ENCODE assay signal across 10 cellular contexts in genomic region chr1:62906428-62906886, GRCh38.
A peak's percentile ranks its signal among the peaks of the same experiment; 100 is the strongest.
DNase-seq lines count a peak whose midpoint lies in the region; ATAC-seq, FAIRE-seq and TF ChIP-seq lines count a peak whose summit lies in the region.
"Had no signal": no experiment of that assay in that cellular context is flagged by ENCODE, and none has a peak within 500 bp of the region (broad histone marks: within the 10 kb centered on the region; RNA-seq: fewer than 3 reads in every experiment).

No MANE protein-coding gene starts in this region.

- H3K36me3 Mint-ChIP-seq in CD14-positive monocyte: no peaks in the 10 kb centered on the region
- no peaks in the 10 kb centered on the region for H3K36me3 Mint-ChIP-seq in WTC11
- H3K36me3 Mint-ChIP-seq in activated CD4-positive, alpha-beta memory T cell treated with anti-CD3 and anti-CD28 coated beads for 36 hours: no peaks in the 10 kb centered on the region
- no peaks in the 10 kb centered on the region for H3K36me3 Mint-ChIP-seq in naive thymus-derived CD4-positive, alpha-beta T cell

- H3K4me1 Mint-ChIP-seq in CD14-positive monocyte (no peaks in the 10 kb centered on the region), WTC11 (peaks cover 17% of the 10 kb centered on the region)
- H3K4me1 Mint-ChIP-seq in activated CD4-positive, alpha-beta memory T cell treated with anti-CD3 and anti-CD28 coated beads for 36 hours (ENCODE audit: low read depth): peaks cover 10% of the 10 kb centered on the region
- H3K4me1 Mint-ChIP-seq in naive thymus-derived CD4-positive, alpha-beta T cell: peaks cover 0 to 12% (median 10%) of the 10 kb centered on the region in 7 donors

- no peak for FAIRE-seq in keratinocyte (lab: Jason Lieb, UNC)

- H3K9ac ChIP-seq in keratinocyte (ENCODE audit: control insufficient read depth, extremely low read depth, insufficient read depth, low read length): no peak overlapping the region

- DNase-seq in CD14-positive monocyte (ENCODE audit: low spot score) (no peak), GM20000 (ENCODE audit: low spot score) (peak; percentile 8), WTC11 (ENCODE audit: low spot score) (peak; percentile 29), keratinocyte (ENCODE audit: low read depth, low spot score) (no peak)
- no peak for DNase-seq in activated CD4-positive, alpha-beta memory T cell treated with anti-CD3 and anti-CD28 coated beads for 36 hours
- DNase-seq in naive thymus-derived CD4-positive, alpha-beta T cell: no peak
- DNase-seq in stimulated activated CD4-positive, alpha-beta T cell treated with anti-CD3 and anti-CD28 coated beads, Interleukin-4, amount 100 ng/mL, for 4 hours: no peak
- DNase-seq: activated T-cell treated with anti-CD3 and anti-CD28 coated beads, Interleukin-2, amount 50 U/mL, for 48 hours; heart right ventricle had no signal

- H3K9me3 Mint-ChIP-seq in CD14-positive monocyte (no peaks in the 10 kb centered on the region), WTC11 (peaks cover 4% of the 10 kb centered on the region)
- no peaks in the 10 kb centered on the region for H3K9me3 Mint-ChIP-seq in activated CD4-positive, alpha-beta memory T cell treated with anti-CD3 and anti-CD28 coated beads for 36 hours
- H3K9me3 Mint-ChIP-seq in naive thymus-derived CD4-positive, alpha-beta T cell: peaks cover 0 to 6% (median 0%) of the 10 kb centered on the region in 11 donors

- H3K4me2 ChIP-seq in keratinocyte (ENCODE audit: control insufficient read depth, extremely low read depth, insufficient read depth, low read depth, low read length): no peak overlapping the region

- peak; percentile 94 for ATAC-seq in WTC11
- no peak for ATAC-seq in naive thymus-derived CD4-positive, alpha-beta T cell
- no peak for ATAC-seq in GM21825 (IDR thresholded peaks at IDR 0.05; ENCODE audit: unreplicated experiment)
- ATAC-seq: heart right ventricle had no signal

- H3K9me3 ChIP-seq in keratinocyte (ENCODE audit: control insufficient read depth, low read depth, low read length): no peaks in the 10 kb centered on the region
- H3K9me3 ChIP-seq in naive thymus-derived CD4-positive, alpha-beta T cell (ENCODE audit: control insufficient read depth in 2 of 3, low read length in 3 of 3): no peaks in the 10 kb centered on the region
- H3K9me3 ChIP-seq: heart right ventricle had no signal

- TF ChIP-seq CTCF in CD14-positive monocyte (IDR thresholded peaks at IDR 0.05) (peak; percentile 47), GM20000 (IDR thresholded peaks at IDR 0.05; ENCODE audit: extremely low read depth, missing control alignments) (no peak), WTC11 (IDR thresholded peaks at IDR 0.05) (peak; percentile 51; the same call in 1 of the 2 replicates), keratinocyte (optimal IDR thresholded peaks at IDR 0.05 in 1 of 3, IDR thresholded peaks at IDR 0.05 in 1 of 3, conservative IDR thresholded peaks at IDR 0.05 in 1 of 3; ENCODE audit: extremely low read depth in 1 of 3, insufficient read depth in 2 of 3, low read length in 3 of 3) (peak in 2 of 3 experiments; percentile 21 to 38)

- dilution Hi-C loops in keratinocyte (cut with MboI; ENCODE audit: extremely low pct_ligation_motif_present, low sequenced_read_pairs): no loop called here

- H3K9me1 ChIP-seq in keratinocyte (ENCODE audit: control insufficient read depth, extremely low read depth, insufficient read depth, low read length): no peaks in the 10 kb centered on the region

- CTCF ChIA-PET in WTC11 (lab: Charles Lee): interaction anchor here (0.5 to 2.9 kb wide), 58 partner anchors 10 to 734 kb away, joined by 3 to 50 read pairs (median 4); no protein-coding TSS in a partner anchor
- CTCF ChIA-PET in activated CD4-positive, alpha-beta memory T cell treated with anti-CD3 and anti-CD28 coated beads for 36 hours (lab: Charles Lee): interaction anchor here (0.8 to 1.9 kb wide), 2 partner anchors 65 to 67 kb away, joined by 3 to 8 read pairs; no protein-coding TSS in a partner anchor
- CTCF ChIA-PET in naive thymus-derived CD4-positive, alpha-beta T cell (lab: Charles Lee): interaction anchor here (0.7 kb wide), 1 partner anchor 12 kb away, joined by 3 read pairs; no protein-coding TSS in a partner anchor

- H4K20me1 ChIP-seq in keratinocyte (ENCODE audit: control insufficient read depth, extremely low read depth, insufficient read depth, low read length): no peaks in the 10 kb centered on the region

- H3K27me3 ChIP-seq in keratinocyte (ENCODE audit: control insufficient read depth, extremely low read depth, insufficient read depth, low read length): peaks cover under 1% of the 10 kb centered on the region
- H3K27me3 ChIP-seq in naive thymus-derived CD4-positive, alpha-beta T cell (ENCODE audit: control insufficient read depth in 2 of 2, insufficient read depth in 2 of 2, low read length in 2 of 2): no peaks in the 10 kb centered on the region

- no peaks in the 10 kb centered on the region for H3K4me1 ChIP-seq in keratinocyte (ENCODE audit: control insufficient read depth, extremely low read depth, insufficient read depth, low read length)
- H3K4me1 ChIP-seq in naive thymus-derived CD4-positive, alpha-beta T cell (ENCODE audit: control insufficient read depth in 2 of 2, insufficient read depth in 2 of 2, low read length in 2 of 2): no peaks in the 10 kb centered on the region
- H3K4me1 ChIP-seq: heart right ventricle had no signal

- H3K27ac ChIP-seq in keratinocyte (ENCODE audit: control insufficient read depth, insufficient read depth, low read length): no peak overlapping the region
- H3K27ac ChIP-seq in naive thymus-derived CD4-positive, alpha-beta T cell (ENCODE audit: low read depth, low read length): no peak overlapping the region
- H3K27ac ChIP-seq: heart right ventricle had no signal

- H3K27me3 Mint-ChIP-seq in CD14-positive monocyte (ENCODE audit: low read depth in 3 of 3): peaks cover 3 to 6% (median 3%) of the 10 kb centered on the region in 3 donors
- H3K27me3 Mint-ChIP-seq in WTC11 (ENCODE audit: low read depth): no peaks in the 10 kb centered on the region
- H3K27me3 Mint-ChIP-seq in activated CD4-positive, alpha-beta memory T cell treated with anti-CD3 and anti-CD28 coated beads for 36 hours: peaks cover 1% of the 10 kb centered on the region
- H3K27me3 Mint-ChIP-seq in naive thymus-derived CD4-positive, alpha-beta T cell: peaks cover 0 to 6% (median 0%) of the 10 kb centered on the region in 5 donors

- intact Hi-C loops in CD14-positive monocyte (cut with micrococcal nuclease): no loop called here
- intact Hi-C loops in activated CD4-positive, alpha-beta memory T cell treated with anti-CD3 and anti-CD28 coated beads for 36 hours (cut with micrococcal nuclease): no loop called here
- intact Hi-C loops in naive thymus-derived CD4-positive, alpha-beta T cell (cut with micrococcal nuclease): loop anchor here in 1 of 2 donors (2.0 kb wide), 1 partner anchor 66 kb away; no protein-coding TSS in a partner anchor

- H3K4me3 Mint-ChIP-seq in CD14-positive monocyte: no peak overlapping the region
- no peak overlapping the region for H3K4me3 Mint-ChIP-seq in WTC11
- H3K4me3 Mint-ChIP-seq in activated CD4-positive, alpha-beta memory T cell treated with anti-CD3 and anti-CD28 coated beads for 36 hours: no peak overlapping the region
- no peak overlapping the region for H3K4me3 Mint-ChIP-seq in naive thymus-derived CD4-positive, alpha-beta T cell

- no peak overlapping the region for H2AFZ ChIP-seq in keratinocyte (ENCODE audit: control insufficient read depth, low read length)

- H3K4me3 ChIP-seq in keratinocyte (ENCODE audit: control insufficient read depth in 2 of 3, extremely low read depth in 1 of 3, insufficient read depth in 2 of 3, low read depth in 1 of 3, low read length in 3 of 3): no peak overlapping the region
- H3K4me3 ChIP-seq in naive thymus-derived CD4-positive, alpha-beta T cell (ENCODE audit: low read length): no peak overlapping the region
- H3K4me3 ChIP-seq: heart right ventricle had no signal

- H3K27ac Mint-ChIP-seq in CD14-positive monocyte: no peak overlapping the region
- H3K27ac Mint-ChIP-seq in WTC11: no peak overlapping the region
- H3K27ac Mint-ChIP-seq in activated CD4-positive, alpha-beta memory T cell treated with anti-CD3 and anti-CD28 coated beads for 36 hours: no peak overlapping the region
- no peak overlapping the region for H3K27ac Mint-ChIP-seq in naive thymus-derived CD4-positive, alpha-beta T cell

- no peaks in the 10 kb centered on the region for H3K36me3 ChIP-seq in keratinocyte (ENCODE audit: control insufficient read depth in 2 of 2, extremely low read depth in 1 of 2, insufficient read depth in 2 of 2, low read length in 2 of 2)
- no peaks in the 10 kb centered on the region for H3K36me3 ChIP-seq in naive thymus-derived CD4-positive, alpha-beta T cell (ENCODE audit: control insufficient read depth in 2 of 3, insufficient read depth in 3 of 3, low read length in 3 of 3)
- H3K36me3 ChIP-seq: heart right ventricle had no signal

- H3K79me2 ChIP-seq in keratinocyte (ENCODE audit: control insufficient read depth, insufficient read depth, low read length): no peaks in the 10 kb centered on the region

- POLR2A ChIA-PET in WTC11 (lab: Charles Lee): no interaction called here
- POLR2A ChIA-PET in activated CD4-positive, alpha-beta memory T cell treated with anti-CD3 and anti-CD28 coated beads for 36 hours (lab: Charles Lee): no interaction called here
- POLR2A ChIA-PET in naive thymus-derived CD4-positive, alpha-beta T cell (lab: Charles Lee): no interaction called here

TF ChIP-seq in WTC11, 78 proteins besides CTCF, POLR2A, EP300 and RAD21:
- TF ChIP-seq MLX (CRISPR knock-in tag; IDR thresholded peaks at IDR 0.05): no peak
- TF ChIP-seq ATF3 (CRISPR knock-in tag; conservative IDR thresholded peaks at IDR 0.05): no peak
- no peak for TF ChIP-seq ZNF416 (CRISPR knock-in tag; IDR thresholded peaks at IDR 0.05)

Comparison
In these comparisons a context has a peak if more than half of its experiments do, and no peak if none do; other contexts are left out.
1. DNase-seq: peak in GM20000 (single experiment) and WTC11 (single experiment); none in CD14-positive monocyte (single experiment), keratinocyte (single experiment), activated CD4-positive, alpha-beta memory T cell treated with anti-CD3 and anti-CD28 coated beads for 36 hours (single experiment), naive thymus-derived CD4-positive, alpha-beta T cell (0 of 9) and stimulated activated CD4-positive, alpha-beta T cell treated with anti-CD3 and anti-CD28 coated beads, Interleukin-4, amount 100 ng/mL, for 4 hours (0 of 2).